15 cellular contexts compared by ENCODE assay signal in the genomic region with DNA sequence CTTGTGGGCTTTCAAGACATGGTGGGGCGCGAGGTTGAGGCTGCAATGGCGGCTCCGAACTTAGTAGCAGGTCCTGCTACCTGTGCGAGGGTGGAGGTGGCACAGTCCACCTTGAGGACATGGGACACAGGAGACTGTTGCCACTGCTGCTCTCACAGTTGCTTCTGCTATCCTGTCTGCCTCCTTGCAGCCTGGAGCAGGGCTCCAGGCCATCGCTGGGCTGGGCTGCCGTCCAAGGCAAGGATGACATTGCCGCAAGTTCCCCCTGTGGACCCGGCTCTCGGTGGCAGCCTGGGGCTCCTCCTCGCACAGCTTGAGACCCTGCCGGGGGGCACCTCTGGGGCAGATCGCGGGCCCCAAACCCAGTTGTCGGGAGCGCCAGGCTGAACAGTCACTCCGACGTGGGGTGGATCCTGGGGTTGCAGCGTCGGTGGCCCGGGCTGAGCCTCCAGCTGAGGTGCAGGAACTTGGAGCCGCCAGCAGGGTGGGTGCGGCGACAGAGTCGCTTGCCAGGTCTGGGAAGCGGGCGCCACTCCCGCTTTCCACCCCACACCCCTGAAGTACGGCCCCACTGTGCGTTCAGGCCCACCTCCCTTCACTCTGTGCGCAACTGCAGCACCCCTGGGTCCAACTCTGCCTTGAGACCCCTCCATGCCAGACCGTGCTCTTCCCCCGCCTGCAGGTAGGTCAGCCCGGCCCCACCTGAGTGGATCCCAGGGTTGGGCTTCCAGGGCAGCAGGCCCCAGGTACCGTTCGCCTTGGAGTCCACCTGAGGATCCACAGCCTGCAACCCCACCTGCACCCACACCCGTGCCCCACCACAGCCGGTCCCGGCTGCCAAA.
A peak's percentile ranks its signal among the peaks of the same experiment; 100 is the strongest.
DNase-seq lines count a peak whose midpoint lies in the region; ATAC-seq and TF ChIP-seq lines count a peak whose summit lies in the region.
"Had no signal": no experiment of that assay in that cellular context is flagged by ENCODE, and none has a peak within 500 bp of the region (broad histone marks: within the 10 kb centered on the region; RNA-seq: fewer than 3 reads in every experiment).

No MANE protein-coding gene starts in this region.

- intact Hi-C loops in Panc1 (cut with micrococcal nuclease; ENCODE audit: unreplicated experiment), result no loop called here

- no peaks in the 10 kb centered on the region for H3K27me3 Mint-ChIP-seq in progenitor cell of endocrine pancreas
- H3K27me3 Mint-ChIP-seq: B cell; CD4-positive, alpha-beta memory T cell had no signal

- H3K4me1 ChIP-seq in Panc1 (ENCODE audit: control insufficient read depth, insufficient read depth, low read length), result peaks cover 15% of the 10 kb centered on the region
- peaks cover 0 to 29% (median 0%) of the 10 kb centered on the region in 3 donors for H3K4me1 ChIP-seq in gastroesophageal sphincter

- H3K9me3 ChIP-seq in Panc1 (ENCODE audit: control insufficient read depth, insufficient read depth, low read depth, low read length) (peaks cover 5% of the 10 kb centered on the region; the same call in 1 of the 2 replicates), gastroesophageal sphincter (no peaks in the 10 kb centered on the region)

- TF ChIP-seq CTCF in Panc1 (IDR thresholded peaks at IDR 0.05) (no peak), gastroesophageal sphincter (IDR thresholded peaks at IDR 0.05) (no peak), progenitor cell of endocrine pancreas (IDR thresholded peaks at IDR 0.05; ENCODE audit: unreplicated experiment) (no peak)

- no peak overlapping the region for H3K4me3 Mint-ChIP-seq in progenitor cell of endocrine pancreas (ENCODE audit: low read depth)
- H3K4me3 Mint-ChIP-seq: B cell; CD4-positive, alpha-beta memory T cell had no signal

- no peaks in the 10 kb centered on the region for H3K36me3 ChIP-seq in H7 (replicated peaks; ENCODE audit: control insufficient read depth, insufficient read depth, low read length)
- H3K36me3 ChIP-seq in Panc1 (ENCODE audit: control insufficient read depth, insufficient read depth, low read length), result no peaks in the 10 kb centered on the region
- H3K36me3 ChIP-seq in gastroesophageal sphincter, result no peaks in the 10 kb centered on the region

- no peaks in the 10 kb centered on the region for H3K9me3 Mint-ChIP-seq in progenitor cell of endocrine pancreas (ENCODE audit: low read depth)

- no peak for TF ChIP-seq POLR2A in gastroesophageal sphincter (IDR thresholded peaks at IDR 0.05)

- POLR2A ChIA-PET in Panc1 (lab: Charles Lee), result no interaction called here

- in situ Hi-C loops in Panc1 (cut with HindIII; ENCODE audit: low pct_unique_long_range_greater_than_20kb, low sequenced_read_pairs), result no loop called here

- TF ChIP-seq EP300 in gastroesophageal sphincter (IDR thresholded peaks at IDR 0.05), result no peak

- no peaks in the 10 kb centered on the region for H3K27me3 ChIP-seq in H7 (ENCODE audit: control insufficient read depth, insufficient read depth, low read length)
- H3K27me3 ChIP-seq in Panc1 (ENCODE audit: control insufficient read depth, insufficient read depth, low read length), result no peaks in the 10 kb centered on the region
- no peaks in the 10 kb centered on the region for H3K27me3 ChIP-seq in gastroesophageal sphincter

- peak; percentile 72 for DNase-seq in H7
- DNase-seq in Panc1 (ENCODE audit: low read depth, low spot score), result no peak
- no peak for DNase-seq in progenitor cell of endocrine pancreas (ENCODE audit: low spot score, unreplicated experiment)
- DNase-seq in effector CD8-positive, alpha-beta T cell (lab: John Stamatoyannopoulos, UW), result no peak
- DNase-seq in stimulated activated CD4-positive, alpha-beta T cell treated with anti-CD3 and anti-CD28 coated beads, Interleukin-4, amount 100 ng/mL, for 24 hours, result no peak
- DNase-seq in activated naive CD4-positive, alpha-beta T cell treated with Interleukin-2 at 50 U/mL for 16 hours, result no peak
- DNase-seq: CD4-positive, alpha-beta memory T cell; DMS79 treated with DMSO at 0.1 percent for 48 hours; Karpas-422; MM.1S; NCI-H2029; NCI-H510A treated with DMSO at 0.1 percent for 48 hours had no signal

- no CpG with 5 or more reads among the region's 39 CpGs for WGBS in gastroesophageal sphincter (ENCODE audit: low coverage in 1 of 2), 2 donors

- H3K36me3 Mint-ChIP-seq in progenitor cell of endocrine pancreas (ENCODE audit: insufficient read depth), result peaks cover 1% of the 10 kb centered on the region

- peaks cover 11% of the 10 kb centered on the region for H3K4me1 Mint-ChIP-seq in progenitor cell of endocrine pancreas (ENCODE audit: low read depth)
- H3K4me1 Mint-ChIP-seq: B cell; CD4-positive, alpha-beta memory T cell had no signal

- CTCF ChIA-PET in Panc1 (lab: Charles Lee), result no interaction called here

- H3K27ac Mint-ChIP-seq in progenitor cell of endocrine pancreas, result peak overlapping the region; percentile 52
- H3K27ac Mint-ChIP-seq: B cell had no signal

- no peak for ATAC-seq in Panc1
- peak; percentile 39 for ATAC-seq in gastroesophageal sphincter
- ATAC-seq in HG03565 (IDR thresholded peaks at IDR 0.05; ENCODE audit: unreplicated experiment), result no peak

- H3K27ac ChIP-seq in Panc1 (ENCODE audit: low read length) (peak overlapping the region; percentile 77), gastroesophageal sphincter (no peak overlapping the region)

- H3K4me3 ChIP-seq in H7 (ENCODE audit: insufficient read depth, low read depth, low read length) (no peak overlapping the region), Panc1 (ENCODE audit: low read depth in 2 of 2, low read length in 2 of 2) (no peak overlapping the region), gastroesophageal sphincter (no peak overlapping the region)

- no TSS peak for BruUV-seq in Panc1 (replicated peaks; lab: Mats Ljungman, UMichigan)
